In the genomic region with DNA sequence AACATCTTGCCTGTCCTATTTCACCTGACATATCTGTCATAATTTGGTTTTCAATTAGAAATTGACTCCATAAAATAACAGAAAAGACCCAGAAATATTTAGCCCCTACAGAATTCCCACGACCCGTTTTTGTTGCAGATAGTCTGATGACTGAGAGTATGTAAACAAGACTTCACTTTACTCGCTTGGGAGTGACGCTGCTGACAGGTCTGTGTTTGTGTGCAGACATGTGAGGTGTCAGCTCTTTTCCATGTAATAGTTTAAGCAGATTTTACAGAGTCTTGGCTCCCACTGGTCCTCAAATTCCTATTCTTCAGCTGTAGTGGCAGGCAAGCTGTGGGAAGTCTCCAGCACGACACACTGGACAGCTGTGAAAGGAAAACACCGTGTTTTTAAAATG, we compare ENCODE assay signal across 32 cellular contexts.
"Had no signal": no experiment of that assay in that cellular context is flagged by ENCODE, and none has a peak within 500 bp of the region (broad histone marks: within the 10 kb centered on the region; RNA-seq: fewer than 3 reads in every experiment).

No MANE protein-coding gene starts in this region.

- H3K27ac Mint-ChIP-seq: activated B cell treated with CpG ODN at 0.5 μM for 24 hours; activated CD4-positive, alpha-beta memory T cell treated with anti-CD3 and anti-CD28 coated beads for 36 hours; activated CD8-positive, alpha-beta memory T cell treated with anti-CD3 and anti-CD28 coated beads, Interleukin-2, amount 10 ng/mL, durations not matched to agents 7 days and 5 days; activated CD8-positive, alpha-beta T cell treated with anti-CD3 and anti-CD28 coated beads, Interleukin-2, amount 10 ng/mL, durations not matched to agents 7 days and 5 days; activated naive CD4-positive, alpha-beta T cell treated with anti-CD3 and anti-CD28 coated beads, Interleukin-2, amount 10 ng/mL, durations not matched to agents 7 days and 5 days; activated naive CD4-positive, alpha-beta T cell treated with anti-CD3 and anti-CD28 coated beads, Interleukin-2, amount 50 U/mL, for 72 hours; activated naive CD8-positive, alpha-beta T cell treated with anti-CD3 and anti-CD28 coated beads, Interleukin-2, amount 10 ng/mL, durations not matched to agents 7 days and 5 days; activated T-helper 1 cell treated with anti-CD3 and anti-CD28 coated beads, Interleukin-12 subunit alpha, Interleukin-12 subunit beta, Interleukin-2, Interleukin-4 antibody, amounts not matched to agents 30 ng/mL and 10 ng/mL and 1 ng/mL, durations not matched to agents 14 hours and 24 hours and 36 hours; activated T-helper 2 cell treated with anti-CD3 and anti-CD28 coated beads, Interferon-gamma antibody, Interleukin-2, Interleukin-4, amounts not matched to agents 10 μg/mL and 5 μg/mL and 100 μg/mL, durations not matched to agents 14 hours and 24 hours and 36 hours; endodermal cell; T-helper 17 cell; T-helper 2 cell treated with Interferon-gamma antibody and Interleukin-4, amounts not matched to agents 5 μg/mL and 100 μg/mL, for 36 hours had no signal

- DNase-seq: activated B cell treated with CpG ODN at 0.5 μM for 24 hours; activated CD4-positive, alpha-beta memory T cell treated with anti-CD3 and anti-CD28 coated beads for 36 hours; activated CD4-positive, alpha-beta T cell treated with anti-CD3 and anti-CD28 coated beads for 48 hours; activated CD8-positive, alpha-beta memory T cell treated with anti-CD3 and anti-CD28 coated beads, Interleukin-2, amount 10 ng/mL, durations not matched to agents 7 days and 5 days; activated CD8-positive, alpha-beta memory T cell treated with anti-CD3 and anti-CD28 coated beads, Interleukin-2, amount 50 U/mL, for 4 hours; activated CD8-positive, alpha-beta T cell treated with anti-CD3 and anti-CD28 coated beads, Interleukin-2, amount 10 ng/mL, durations not matched to agents 7 days and 5 days; activated effector memory CD4-positive, alpha-beta T cell treated with anti-CD3 and anti-CD28 coated beads, Interleukin-2, amount 50 U/mL, for 16 hours; activated naive CD4-positive, alpha-beta T cell; activated naive CD4-positive, alpha-beta T cell treated with anti-CD3 and anti-CD28 coated beads, Interleukin-2, amount 10 ng/mL, durations not matched to agents 7 days and 5 days; activated naive CD8-positive, alpha-beta T cell treated with anti-CD3 and anti-CD28 coated beads, Interleukin-2, amount 10 ng/mL, durations not matched to agents 7 days and 5 days; activated T-cell treated with anti-CD3 and anti-CD28 coated beads, Interleukin-2, amount 50 U/mL, for 1 hour; activated T-cell treated with anti-CD3 and anti-CD28 coated beads, Interleukin-2, amount 50 U/mL, for 48 hours; central memory CD4-positive, alpha-beta T cell; cerebellar nuclear complex; colonic mucosa; effector CD8-positive, alpha-beta T cell; endodermal cell; foreskin fibroblast; head of caudate nucleus; T-helper 17 cell; T1000; WERI-Rb-1 had no signal

- H3K4me3 ChIP-seq: ascending aorta, breast epithelium, cardiac muscle cell, colonic mucosa had no signal

- H3K36me3 Mint-ChIP-seq: activated CD4-positive, alpha-beta memory T cell treated with anti-CD3 and anti-CD28 coated beads for 36 hours; activated CD8-positive, alpha-beta memory T cell treated with anti-CD3 and anti-CD28 coated beads, Interleukin-2, amount 10 ng/mL, durations not matched to agents 7 days and 5 days; activated naive CD4-positive, alpha-beta T cell treated with anti-CD3 and anti-CD28 coated beads, Interleukin-2, amount 10 ng/mL, durations not matched to agents 7 days and 5 days; activated naive CD4-positive, alpha-beta T cell treated with anti-CD3 and anti-CD28 coated beads, Interleukin-2, amount 50 U/mL, for 72 hours; activated naive CD8-positive, alpha-beta T cell treated with anti-CD3 and anti-CD28 coated beads, Interleukin-2, amount 10 ng/mL, durations not matched to agents 7 days and 5 days; brain had no signal

- H3K4me1 Mint-ChIP-seq: activated B cell treated with CpG ODN at 0.5 μM for 24 hours; activated CD8-positive, alpha-beta memory T cell treated with anti-CD3 and anti-CD28 coated beads, Interleukin-2, amount 10 ng/mL, durations not matched to agents 7 days and 5 days; activated naive CD4-positive, alpha-beta T cell treated with anti-CD3 and anti-CD28 coated beads, Interleukin-2, amount 10 ng/mL, durations not matched to agents 7 days and 5 days; activated naive CD8-positive, alpha-beta T cell treated with anti-CD3 and anti-CD28 coated beads, Interleukin-2, amount 10 ng/mL, durations not matched to agents 7 days and 5 days; T-helper 17 cell had no signal

- H3K9me3 Mint-ChIP-seq: activated naive CD4-positive, alpha-beta T cell treated with anti-CD3 and anti-CD28 coated beads, Interleukin-2, amount 10 ng/mL, durations not matched to agents 7 days and 5 days; activated naive CD8-positive, alpha-beta T cell treated with anti-CD3 and anti-CD28 coated beads, Interleukin-2, amount 10 ng/mL, durations not matched to agents 7 days and 5 days; activated T-helper 1 cell treated with anti-CD3 and anti-CD28 coated beads, Interleukin-12 subunit alpha, Interleukin-12 subunit beta, Interleukin-2, Interleukin-4 antibody, amounts not matched to agents 30 ng/mL and 10 ng/mL and 1 ng/mL, durations not matched to agents 14 hours and 24 hours and 36 hours; endodermal cell had no signal

- H3K36me3 ChIP-seq: ascending aorta, breast epithelium, cardiac muscle cell, colonic mucosa, WERI-Rb-1 had no signal

- H3K4me3 Mint-ChIP-seq: activated B cell treated with CpG ODN at 0.5 μM for 24 hours; activated CD4-positive, alpha-beta memory T cell treated with anti-CD3 and anti-CD28 coated beads for 36 hours; activated CD8-positive, alpha-beta memory T cell treated with anti-CD3 and anti-CD28 coated beads, Interleukin-2, amount 10 ng/mL, durations not matched to agents 7 days and 5 days; activated CD8-positive, alpha-beta T cell treated with anti-CD3 and anti-CD28 coated beads, Interleukin-2, amount 10 ng/mL, durations not matched to agents 7 days and 5 days; activated naive CD4-positive, alpha-beta T cell treated with anti-CD3 and anti-CD28 coated beads, Interleukin-2, amount 10 ng/mL, durations not matched to agents 7 days and 5 days; activated naive CD8-positive, alpha-beta T cell treated with anti-CD3 and anti-CD28 coated beads, Interleukin-2, amount 10 ng/mL, durations not matched to agents 7 days and 5 days; activated T-helper 1 cell treated with anti-CD3 and anti-CD28 coated beads, Interleukin-12 subunit alpha, Interleukin-12 subunit beta, Interleukin-2, Interleukin-4 antibody, amounts not matched to agents 30 ng/mL and 10 ng/mL and 1 ng/mL, durations not matched to agents 14 hours and 24 hours and 36 hours; brain; endodermal cell; T-helper 17 cell; T-helper 2 cell treated with Interferon-gamma antibody and Interleukin-4, amounts not matched to agents 5 μg/mL and 100 μg/mL, for 36 hours had no signal

- H3K4me1 ChIP-seq: ascending aorta, breast epithelium, colonic mucosa had no signal

- H3K9me3 ChIP-seq: ascending aorta, breast epithelium, colonic mucosa had no signal

- H3K27me3 Mint-ChIP-seq: activated B cell treated with CpG ODN at 0.5 μM for 24 hours; activated CD4-positive, alpha-beta memory T cell treated with anti-CD3 and anti-CD28 coated beads for 36 hours; activated CD8-positive, alpha-beta memory T cell treated with anti-CD3 and anti-CD28 coated beads, Interleukin-2, amount 10 ng/mL, durations not matched to agents 7 days and 5 days; activated naive CD4-positive, alpha-beta T cell treated with anti-CD3 and anti-CD28 coated beads, Interleukin-2, amount 10 ng/mL, durations not matched to agents 7 days and 5 days; activated naive CD8-positive, alpha-beta T cell treated with anti-CD3 and anti-CD28 coated beads, Interleukin-2, amount 10 ng/mL, durations not matched to agents 7 days and 5 days; T-helper 17 cell had no signal

- H3K27ac ChIP-seq: ascending aorta, breast epithelium, cardiac muscle cell, colonic mucosa, WERI-Rb-1 had no signal

- H3K27me3 ChIP-seq: ascending aorta, breast epithelium, cardiac muscle cell, colonic mucosa had no signal

- ATAC-seq: activated CD4-positive, CD25-positive, alpha-beta regulatory T cell treated with anti-CD3 and anti-CD28 coated beads, Interleukin-2, amount 50 U/mL, for 24 hours; activated CD8-positive, alpha-beta memory T cell treated with anti-CD3 and anti-CD28 coated beads, Interleukin-2, amount 10 ng/mL, durations not matched to agents 7 days and 5 days; activated CD8-positive, alpha-beta T cell treated with anti-CD3 and anti-CD28 coated beads, Interleukin-2, amount 10 ng/mL, durations not matched to agents 7 days and 5 days; activated naive CD4-positive, alpha-beta T cell treated with anti-CD3 and anti-CD28 coated beads, Interleukin-2, amount 50 U/mL, for 72 hours; esophagus mucosa; T-helper 17 cell had no signal
